9 cellular contexts compared by ENCODE assay signal in the genomic region with DNA sequence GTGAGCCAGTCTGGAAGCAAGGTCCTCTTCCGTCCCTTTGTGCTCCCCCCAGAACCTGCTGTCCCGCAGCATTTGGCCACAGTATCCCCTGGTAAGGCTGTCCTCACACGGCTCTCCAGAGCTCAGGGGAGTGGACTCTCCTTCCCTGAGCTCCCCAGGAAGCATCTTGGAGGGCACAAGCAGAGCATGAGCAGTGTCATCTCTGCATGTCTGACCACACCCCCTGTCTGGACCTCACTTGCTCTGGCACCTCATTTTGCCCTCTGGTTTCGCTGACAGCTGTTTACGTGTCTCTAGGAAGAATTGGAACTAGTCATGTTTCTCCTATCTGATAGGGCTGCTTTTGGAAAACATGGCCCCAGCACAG. TPM values are rescaled to one million over a fixed set of nuclear protein-coding genes. Genes with fewer than 3 reads are reported as not detected.
DNase-seq lines count a peak whose midpoint lies in the region; ATAC-seq and TF ChIP-seq lines count a peak whose summit lies in the region.
"Had no signal": no experiment of that assay in that cellular context is flagged by ENCODE, and none has a peak within 500 bp of the region (broad histone marks: within the 10 kb centered on the region; RNA-seq: fewer than 3 reads in every experiment).

No MANE protein-coding gene starts in this region.

- H3K9me3 ChIP-seq in CD4-positive, CD25-positive, alpha-beta regulatory T cell (ENCODE audit: control insufficient read depth in 2 of 2, low read length in 2 of 2) = no peaks in the 10 kb centered on the region
- H3K9me3 ChIP-seq in prostate gland = no peaks in the 10 kb centered on the region
- H3K9me3 ChIP-seq in PC-9 (ENCODE audit: insufficient read depth, low read depth) = no peaks in the 10 kb centered on the region
- H3K9me3 ChIP-seq in A673 (ENCODE audit: low read depth, low read length, poor library complexity, severe bottlenecking) = no peaks in the 10 kb centered on the region

- no peak for DNase-seq in CD4-positive, CD25-positive, alpha-beta regulatory T cell
- peak; percentile 41 for DNase-seq in LHCN-M2 (ENCODE audit: low read depth)
- DNase-seq in prostate gland (ENCODE audit: low spot score) = no peak
- no peak for DNase-seq in PC-9
- no peak for DNase-seq in HCEC 1CT
- no peak for DNase-seq in A673 (ENCODE audit: low spot score)
- DNase-seq in cerebellar cortex (ENCODE audit: low spot score) = no peak
- DNase-seq: occipital lobe had no signal

- TF ChIP-seq CTCF in prostate gland (IDR thresholded peaks at IDR 0.05) (no peak), PC-9 (conservative IDR thresholded peaks at IDR 0.05) (no peak), A673 (conservative IDR thresholded peaks at IDR 0.05; ENCODE audit: low read depth, low read length) (no peak)

- peak overlapping the region in 1 of 4 donors; percentile 79 for H3K4me3 Mint-ChIP-seq in CD4-positive, CD25-positive, alpha-beta regulatory T cell
- no peak overlapping the region for H3K4me3 Mint-ChIP-seq in dendritic cell treated with granulocyte-macrophage colony-stimulating factor and Interleukin-4, amounts not matched to agents 40 ng/mL and 50 ng/mL, for 4 days

- no peaks in the 10 kb centered on the region for H3K79me2 ChIP-seq in PC-9 (ENCODE audit: low read depth)

- peak overlapping the region in 2 of 3 donors; percentile 32 to 64 for H3K27ac Mint-ChIP-seq in CD4-positive, CD25-positive, alpha-beta regulatory T cell
- peak overlapping the region; percentile 78 for H3K27ac Mint-ChIP-seq in dendritic cell treated with granulocyte-macrophage colony-stimulating factor and Interleukin-4, amounts not matched to agents 40 ng/mL and 50 ng/mL, for 4 days

- BruUV-seq in PC-9 (replicated peaks; lab: Mats Ljungman, UMichigan) (no TSS peak), A673 (replicated peaks; lab: Mats Ljungman, UMichigan) (no TSS peak)

- no peak for ATAC-seq in CD4-positive, CD25-positive, alpha-beta regulatory T cell (ENCODE audit: low read depth in 2 of 2)

- H3K4me3 ChIP-seq in CD4-positive, CD25-positive, alpha-beta regulatory T cell (ENCODE audit: low read depth, low read length) = no peak overlapping the region
- H3K4me3 ChIP-seq in prostate gland (no peak overlapping the region), PC-9 (no peak overlapping the region), A673 (ENCODE audit: low read depth, low read length, poor library complexity, severe bottlenecking) (no peak overlapping the region)

- H3K36me3 ChIP-seq in CD4-positive, CD25-positive, alpha-beta regulatory T cell (ENCODE audit: control insufficient read depth, insufficient read depth, low read length) = peaks cover 22% of the 10 kb centered on the region
- H3K36me3 ChIP-seq in prostate gland = no peaks in the 10 kb centered on the region
- H3K36me3 ChIP-seq in PC-9 (ENCODE audit: low read depth) = 0 out of 2 replicates have a peak, but pooled peaks cover 4% of the 10 kb centered on the region
- H3K36me3 ChIP-seq in A673 (ENCODE audit: insufficient read depth, low read length, poor library complexity, severe bottlenecking) = no peaks in the 10 kb centered on the region

- no peak overlapping the region for H3K27ac ChIP-seq in CD4-positive, CD25-positive, alpha-beta regulatory T cell (ENCODE audit: insufficient read depth, low read length, poor library complexity, severe bottlenecking)
- H3K27ac ChIP-seq in prostate gland = peak overlapping the region; percentile 4 to 62
- no peak overlapping the region for H3K27ac ChIP-seq in PC-9
- no peak overlapping the region for H3K27ac ChIP-seq in A673 (ENCODE audit: low read depth, low read length, poor library complexity, severe bottlenecking)

- CTCF ChIA-PET in PC-9 (lab: Charles Lee) (interaction anchor here (0.5 kb wide), 1 partner anchor 162 kb away, joined by 3 read pairs; no protein-coding TSS in a partner anchor), A673 (lab: Charles Lee) (no interaction called here)

- H3K4me2 ChIP-seq in PC-9 = no peak overlapping the region

- H4K20me1 ChIP-seq in PC-9 (ENCODE audit: insufficient read depth) = no peaks in the 10 kb centered on the region

- H3F3A ChIP-seq in PC-9 (ENCODE audit: insufficient read depth, low read depth) = no peaks in the 10 kb centered on the region

- 63% methylated on average over 5 of the region's 5 CpGs for WGBS in prostate gland

- H3K36me3 Mint-ChIP-seq in CD4-positive, CD25-positive, alpha-beta regulatory T cell = peaks cover 30% of the 10 kb centered on the region
- H3K36me3 Mint-ChIP-seq in dendritic cell treated with granulocyte-macrophage colony-stimulating factor and Interleukin-4, amounts not matched to agents 40 ng/mL and 50 ng/mL, for 4 days (ENCODE audit: low read depth) = peaks cover 32% of the 10 kb centered on the region

- H2AFZ ChIP-seq in PC-9 = no peak overlapping the region

- no peak for TF ChIP-seq POLR2A in prostate gland (IDR thresholded peaks at IDR 0.05)

- H3K27me3 Mint-ChIP-seq in CD4-positive, CD25-positive, alpha-beta regulatory T cell = no peaks in the 10 kb centered on the region
- no peaks in the 10 kb centered on the region for H3K27me3 Mint-ChIP-seq in dendritic cell treated with granulocyte-macrophage colony-stimulating factor and Interleukin-4, amounts not matched to agents 40 ng/mL and 50 ng/mL, for 4 days

- no peaks in the 10 kb centered on the region for H3K9me2 ChIP-seq in PC-9 (ENCODE audit: insufficient read depth)

- H3K27me3 ChIP-seq in CD4-positive, CD25-positive, alpha-beta regulatory T cell (ENCODE audit: control insufficient read depth, insufficient read depth, low read length) = no peaks in the 10 kb centered on the region
- H3K27me3 ChIP-seq in prostate gland (replicated peaks; ENCODE audit: insufficient read depth) = no peaks in the 10 kb centered on the region
- H3K27me3 ChIP-seq in PC-9 (ENCODE audit: insufficient read depth, low read depth) = no peaks in the 10 kb centered on the region
- no peaks in the 10 kb centered on the region for H3K27me3 ChIP-seq in A673 (replicated peaks; ENCODE audit: insufficient read depth, low read depth, low read length, poor library complexity)

- intact Hi-C loops in dendritic cell treated with granulocyte-macrophage colony-stimulating factor and Interleukin-4, amounts not matched to agents 40 ng/mL and 50 ng/mL, for 4 days (cut with micrococcal nuclease) = no loop called here
- intact Hi-C loops in prostate gland (cut with DNase I) (loop anchor here (5.0 to 10.0 kb wide), 3 partner anchors 38 to 665 kb away; partner anchors contain the start of gene ST3GAL4), PC-9 (cut with micrococcal nuclease; ENCODE audit: unreplicated experiment) (no loop called here), A673 (cut with micrococcal nuclease; ENCODE audit: unreplicated experiment) (loop anchor here (10.0 kb wide), 1 partner anchor 255 kb away; no protein-coding TSS in a partner anchor)

- peaks cover 0 to 4% (median 0%) of the 10 kb centered on the region in 7 donors for H3K9me3 Mint-ChIP-seq in CD4-positive, CD25-positive, alpha-beta regulatory T cell
- H3K9me3 Mint-ChIP-seq in dendritic cell treated with granulocyte-macrophage colony-stimulating factor and Interleukin-4, amounts not matched to agents 40 ng/mL and 50 ng/mL, for 4 days = no peaks in the 10 kb centered on the region

- peaks cover 26 to 44% (median 36%) of the 10 kb centered on the region in 4 donors for H3K4me1 Mint-ChIP-seq in CD4-positive, CD25-positive, alpha-beta regulatory T cell
- H3K4me1 Mint-ChIP-seq in dendritic cell treated with granulocyte-macrophage colony-stimulating factor and Interleukin-4, amounts not matched to agents 40 ng/mL and 50 ng/mL, for 4 days (ENCODE audit: low read depth) = peaks cover 48% of the 10 kb centered on the region

- peaks cover 22% of the 10 kb centered on the region for H3K4me1 ChIP-seq in CD4-positive, CD25-positive, alpha-beta regulatory T cell (ENCODE audit: control insufficient read depth, insufficient read depth, low read length, poor library complexity, severe bottlenecking)
- H3K4me1 ChIP-seq in prostate gland (replicated peaks) (no peaks in the 10 kb centered on the region), PC-9 (replicated peaks; ENCODE audit: insufficient read depth) (no peaks in the 10 kb centered on the region), A673 (ENCODE audit: insufficient read depth, low read length, poor library complexity, severe bottlenecking) (no peaks in the 10 kb centered on the region)

- POLR2A ChIA-PET in PC-9 (lab: Charles Lee; ENCODE audit: unreplicated experiment) (interaction anchor here (0.5 to 0.9 kb wide), 2 partner anchors 31 to 36 kb away, joined by 3 to 5 read pairs; partner anchors contain the start of gene ST3GAL4), A673 (lab: Charles Lee; ENCODE audit: low non-redundant PET) (no interaction called here)

RNA-seq across cellular contexts. Expression of gene DCPS, which starts 15.5 kb away (rescaled TPM):
- total RNA-seq in CD4-positive, CD25-positive, alpha-beta regulatory T cell = 18.1 TPM
- 10 to 100 TPM; 42.3 to 57.6 (median 49.7) TPM for polyA plus RNA-seq in CD4-positive, CD25-positive, alpha-beta regulatory T cell
- total RNA-seq in LHCN-M2 (2014; rRNA removed) (30.1 and 30.8 TPM in 2 replicates), prostate gland (10 to 100 TPM; 12.6 to 17.5 TPM), PC-9 (2021) (23.8 and 27.2 TPM in 2 replicates), A673 (2021) (31.2 and 38.4 TPM in 2 replicates)
- polyA plus RNA-seq in LHCN-M2 (2012) = 26.2 TPM

RNA-seq across cellular contexts. Expression of gene ST3GAL4, which starts 36.1 kb away (rescaled TPM):
- 4.7 TPM for total RNA-seq in CD4-positive, CD25-positive, alpha-beta regulatory T cell
- 1 to 10 TPM; 1.4 to 3.1 (median 2.3) TPM for polyA plus RNA-seq in CD4-positive, CD25-positive, alpha-beta regulatory T cell
- total RNA-seq in LHCN-M2 (2014; rRNA removed) = 36.2 and 36.3 TPM in 2 replicates
- polyA plus RNA-seq in LHCN-M2 (2012) = 25.7 TPM
- 100 to 1,000 TPM in 1 of 2 donors, 10 to 100 TPM in 1; 29.2 to 192 TPM for total RNA-seq in prostate gland
- total RNA-seq in PC-9 (2021) = 44.1 and 46.2 TPM in 2 replicates
- total RNA-seq in A673 (2021) = 26.4 and 29.9 TPM in 2 replicates

RNA-seq across cellular contexts. Expression of gene TIRAP, which starts 36.5 kb away (rescaled TPM):
- total RNA-seq in CD4-positive, CD25-positive, alpha-beta regulatory T cell = 15.5 TPM
- 10 to 100 TPM in 1 of 4 donors, 1 to 10 TPM in 3; 8.1 to 11.3 (median 8.9) TPM for polyA plus RNA-seq in CD4-positive, CD25-positive, alpha-beta regulatory T cell
- total RNA-seq in LHCN-M2 (2014; rRNA removed) (5.0 TPM in 2 replicates), prostate gland (10 to 100 TPM; 15.2 to 19.9 TPM), PC-9 (2021) (9.6 and 12.7 TPM in 2 replicates), A673 (2021) (11.3 and 14.5 TPM in 2 replicates)
- 5.3 TPM for polyA plus RNA-seq in LHCN-M2 (2012)

RNA-seq across cellular contexts. Expression of gene FOXRED1, which starts 50.4 kb away (rescaled TPM):
- 33.3 TPM for total RNA-seq in CD4-positive, CD25-positive, alpha-beta regulatory T cell
- 10 to 100 TPM; 13.9 to 20.8 (median 18.7) TPM for polyA plus RNA-seq in CD4-positive, CD25-positive, alpha-beta regulatory T cell
- 34.4 and 38.3 TPM in 2 replicates for total RNA-seq in LHCN-M2 (2014; rRNA removed)
- 17.3 TPM for polyA plus RNA-seq in LHCN-M2 (2012)
- total RNA-seq in prostate gland = 10 to 100 TPM; 23.9 to 44.0 TPM
- total RNA-seq in PC-9 (2021) = 40.4 and 43.2 TPM in 2 replicates
- total RNA-seq in A673 (2021) = 72.6 and 76.1 TPM in 2 replicates

RNA-seq across cellular contexts. Expression of gene SRPRA, which starts 50.7 kb away (rescaled TPM):
- total RNA-seq in CD4-positive, CD25-positive, alpha-beta regulatory T cell = 182 TPM
- polyA plus RNA-seq in CD4-positive, CD25-positive, alpha-beta regulatory T cell = 100 to 1,000 TPM in 2 of 4 donors, 10 to 100 TPM in 2; 91.1 to 108 (median 97.2) TPM
- total RNA-seq in LHCN-M2 (2014; rRNA removed) (121 and 127 TPM in 2 replicates), prostate gland (100 to 1,000 TPM; 141 to 154 TPM), PC-9 (2021) (53.3 and 57.1 TPM in 2 replicates), A673 (2021) (123 and 136 TPM in 2 replicates)
- 89.4 TPM for polyA plus RNA-seq in LHCN-M2 (2012)

Comparison
In these comparisons a context has a peak if more than half of its experiments do, and no peak if none do; other contexts are left out.
1. H3K27ac ChIP-seq: peak in prostate gland (2 of 2); none in CD4-positive, CD25-positive, alpha-beta regulatory T cell (single experiment), PC-9 (single experiment) and A673 (single experiment).
2. intact Hi-C loops: an anchor here in prostate gland (5.0 to 10.0 kb wide) and A673 (10.0 kb wide); none called in dendritic cell treated with granulocyte-macrophage colony-stimulating factor and Interleukin-4, amounts not matched to agents 40 ng/mL and 50 ng/mL, for 4 days and PC-9.